In genomic region chr2:86649119-86649947, GRCh38 we compare ENCODE assay signal across 1 cellular context.
TF ChIP-seq lines count a peak whose summit lies in the region.

No MANE protein-coding gene starts in this region.

TF ChIP-seq in HepG2, 621 proteins besides CTCF, POLR2A, EP300 and RAD21 (continued from another document and continues in another):
- TF ChIP-seq, protein P1, sequence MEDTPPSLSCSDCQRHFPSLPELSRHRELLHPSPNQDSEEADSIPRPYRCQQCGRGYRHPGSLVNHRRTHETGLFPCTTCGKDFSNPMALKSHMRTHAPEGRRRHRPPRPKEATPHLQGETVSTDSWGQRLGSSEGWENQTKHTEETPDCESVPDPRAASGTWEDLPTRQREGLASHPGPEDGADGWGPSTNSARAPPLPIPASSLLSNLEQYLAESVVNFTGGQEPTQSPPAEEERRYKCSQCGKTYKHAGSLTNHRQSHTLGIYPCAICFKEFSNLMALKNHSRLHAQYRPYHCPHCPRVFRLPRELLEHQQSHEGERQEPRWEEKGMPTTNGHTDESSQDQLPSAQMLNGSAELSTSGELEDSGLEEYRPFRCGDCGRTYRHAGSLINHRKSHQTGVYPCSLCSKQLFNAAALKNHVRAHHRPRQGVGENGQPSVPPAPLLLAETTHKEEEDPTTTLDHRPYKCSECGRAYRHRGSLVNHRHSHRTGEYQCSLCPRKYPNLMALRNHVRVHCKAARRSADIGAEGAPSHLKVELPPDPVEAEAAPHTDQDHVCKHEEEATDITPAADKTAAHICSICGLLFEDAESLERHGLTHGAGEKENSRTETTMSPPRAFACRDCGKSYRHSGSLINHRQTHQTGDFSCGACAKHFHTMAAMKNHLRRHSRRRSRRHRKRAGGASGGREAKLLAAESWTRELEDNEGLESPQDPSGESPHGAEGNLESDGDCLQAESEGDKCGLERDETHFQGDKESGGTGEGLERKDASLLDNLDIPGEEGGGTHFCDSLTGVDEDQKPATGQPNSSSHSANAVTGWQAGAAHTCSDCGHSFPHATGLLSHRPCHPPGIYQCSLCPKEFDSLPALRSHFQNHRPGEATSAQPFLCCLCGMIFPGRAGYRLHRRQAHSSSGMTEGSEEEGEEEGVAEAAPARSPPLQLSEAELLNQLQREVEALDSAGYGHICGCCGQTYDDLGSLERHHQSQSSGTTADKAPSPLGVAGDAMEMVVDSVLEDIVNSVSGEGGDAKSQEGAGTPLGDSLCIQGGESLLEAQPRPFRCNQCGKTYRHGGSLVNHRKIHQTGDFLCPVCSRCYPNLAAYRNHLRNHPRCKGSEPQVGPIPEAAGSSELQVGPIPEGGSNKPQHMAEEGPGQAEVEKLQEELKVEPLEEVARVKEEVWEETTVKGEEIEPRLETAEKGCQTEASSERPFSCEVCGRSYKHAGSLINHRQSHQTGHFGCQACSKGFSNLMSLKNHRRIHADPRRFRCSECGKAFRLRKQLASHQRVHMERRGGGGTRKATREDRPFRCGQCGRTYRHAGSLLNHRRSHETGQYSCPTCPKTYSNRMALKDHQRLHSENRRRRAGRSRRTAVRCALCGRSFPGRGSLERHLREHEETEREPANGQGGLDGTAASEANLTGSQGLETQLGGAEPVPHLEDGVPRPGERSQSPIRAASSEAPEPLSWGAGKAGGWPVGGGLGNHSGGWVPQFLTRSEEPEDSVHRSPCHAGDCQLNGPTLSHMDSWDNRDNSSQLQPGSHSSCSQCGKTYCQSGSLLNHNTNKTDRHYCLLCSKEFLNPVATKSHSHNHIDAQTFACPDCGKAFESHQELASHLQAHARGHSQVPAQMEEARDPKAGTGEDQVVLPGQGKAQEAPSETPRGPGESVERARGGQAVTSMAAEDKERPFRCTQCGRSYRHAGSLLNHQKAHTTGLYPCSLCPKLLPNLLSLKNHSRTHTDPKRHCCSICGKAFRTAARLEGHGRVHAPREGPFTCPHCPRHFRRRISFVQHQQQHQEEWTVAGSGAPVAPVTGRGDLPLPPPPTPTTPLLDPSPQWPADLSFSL (CRISPR knock-in tag; IDR thresholded peaks at IDR 0.05) = no peak
- TF ChIP-seq ZMYM4 (CRISPR knock-in tag; IDR thresholded peaks at IDR 0.05) (peak; percentile 76), ZNF768 (CRISPR knock-in tag; IDR thresholded peaks at IDR 0.05) (no peak), SYNCRIP (IDR thresholded peaks at IDR 0.05; ENCODE audit: insufficient read depth, low read depth, low read length) (no peak), HIVEP1 (CRISPR knock-in tag; IDR thresholded peaks at IDR 0.05) (no peak), ZBTB42 (CRISPR knock-in tag; IDR thresholded peaks at IDR 0.05) (no peak), ZNF326 (CRISPR knock-in tag; IDR thresholded peaks at IDR 0.05; ENCODE audit: borderline replicate concordance) (no peak), ZNF839 (CRISPR knock-in tag; IDR thresholded peaks at IDR 0.05; ENCODE audit: borderline replicate concordance) (no peak), GATAD2A (CRISPR knock-in tag; IDR thresholded peaks at IDR 0.05) (peak; percentile 50; the same call in 1 of the 2 replicates), MED1 (CRISPR knock-in tag; IDR thresholded peaks at IDR 0.05) (peak; percentile 75; the same call in 1 of the 2 replicates), RFXAP (CRISPR knock-in tag; IDR thresholded peaks at IDR 0.05; ENCODE audit: borderline replicate concordance) (no peak), ZNF605 (CRISPR knock-in tag; IDR thresholded peaks at IDR 0.05) (no peak), MEIS2 (CRISPR knock-in tag; IDR thresholded peaks at IDR 0.05) (no peak), ZBTB38 (CRISPR knock-in tag; IDR thresholded peaks at IDR 0.05) (no peak), THAP9 (CRISPR knock-in tag; IDR thresholded peaks at IDR 0.05; ENCODE audit: borderline replicate concordance) (no peak), MLXIP (CRISPR knock-in tag; IDR thresholded peaks at IDR 0.05; ENCODE audit: borderline replicate concordance) (no peak), ELF3 (CRISPR knock-in tag; IDR thresholded peaks at IDR 0.05) (0 out of 2 replicates have a peak, but pooled peaks have one; percentile 34), CHD4 (IDR thresholded peaks at IDR 0.05; ENCODE audit: borderline replicate concordance, low read length) (peak; percentile 96; the same call in 1 of the 2 replicates), YEATS4 (CRISPR knock-in tag; IDR thresholded peaks at IDR 0.05; ENCODE audit: borderline replicate concordance) (no peak), KDM4B (CRISPR knock-in tag; IDR thresholded peaks at IDR 0.05) (no peak), RBAK (CRISPR knock-in tag; IDR thresholded peaks at IDR 0.05) (no peak), GZF1 (CRISPR knock-in tag; IDR thresholded peaks at IDR 0.05) (no peak), ZNF354B (CRISPR knock-in tag; IDR thresholded peaks at IDR 0.05) (no peak), ZFP90 (CRISPR knock-in tag; IDR thresholded peaks at IDR 0.05; ENCODE audit: borderline replicate concordance) (peak; percentile 43; the same call in 1 of the 2 replicates), HHEX (CRISPR knock-in tag; IDR thresholded peaks at IDR 0.05) (no peak), ZNF792 (CRISPR knock-in tag; IDR thresholded peaks at IDR 0.05) (no peak), ZNF431 (CRISPR knock-in tag; IDR thresholded peaks at IDR 0.05; ENCODE audit: borderline replicate concordance, low read depth) (no peak), ZFP36L1 (CRISPR knock-in tag; IDR thresholded peaks at IDR 0.05) (no peak), SCMH1 (CRISPR knock-in tag; IDR thresholded peaks at IDR 0.05; ENCODE audit: borderline replicate concordance) (no peak), CAMTA2 (CRISPR knock-in tag; IDR thresholded peaks at IDR 0.05; ENCODE audit: borderline replicate concordance) (no peak), ARID3A (IDR thresholded peaks at IDR 0.05; ENCODE audit: low read depth, low read length) (peak; percentile 88; the same call in 1 of the 2 replicates), ZNF883 (CRISPR knock-in tag; IDR thresholded peaks at IDR 0.05; ENCODE audit: not compliant biosample characterization) (no peak), TAF1 (CRISPR knock-in tag; IDR thresholded peaks at IDR 0.05) (no peak), ZFP62 (CRISPR knock-in tag; IDR thresholded peaks at IDR 0.05) (no peak), ZNF451 (CRISPR knock-in tag; IDR thresholded peaks at IDR 0.05) (no peak), KDM3A (CRISPR knock-in tag; IDR thresholded peaks at IDR 0.05; ENCODE audit: low read depth) (no peak), PRMT3 (CRISPR knock-in tag; IDR thresholded peaks at IDR 0.05; ENCODE audit: borderline replicate concordance, low read depth) (no peak), FOXO1 (CRISPR knock-in tag; IDR thresholded peaks at IDR 0.05) (peak; percentile 26; the same call in 1 of the 2 replicates), CSRNP1 (CRISPR knock-in tag; IDR thresholded peaks at IDR 0.05) (no peak), ZNF780A (CRISPR knock-in tag; IDR thresholded peaks at IDR 0.05) (no peak), CBX5 (CRISPR knock-in tag; IDR thresholded peaks at IDR 0.05; ENCODE audit: borderline replicate concordance) (no peak), RNF2 (conservative IDR thresholded peaks at IDR 0.05; ENCODE audit: low read depth) (no peak), TRIM22 (IDR thresholded peaks at IDR 0.05) (no peak), FOXK1 (CRISPR knock-in tag; IDR thresholded peaks at IDR 0.05; ENCODE audit: borderline replicate concordance, low read depth) (no peak), SNRNP70 (IDR thresholded peaks at IDR 0.05; ENCODE audit: low read depth, low read length) (no peak), FLYWCH1 (CRISPR knock-in tag; IDR thresholded peaks at IDR 0.05) (no peak)
- TF ChIP-seq, protein P2, sequence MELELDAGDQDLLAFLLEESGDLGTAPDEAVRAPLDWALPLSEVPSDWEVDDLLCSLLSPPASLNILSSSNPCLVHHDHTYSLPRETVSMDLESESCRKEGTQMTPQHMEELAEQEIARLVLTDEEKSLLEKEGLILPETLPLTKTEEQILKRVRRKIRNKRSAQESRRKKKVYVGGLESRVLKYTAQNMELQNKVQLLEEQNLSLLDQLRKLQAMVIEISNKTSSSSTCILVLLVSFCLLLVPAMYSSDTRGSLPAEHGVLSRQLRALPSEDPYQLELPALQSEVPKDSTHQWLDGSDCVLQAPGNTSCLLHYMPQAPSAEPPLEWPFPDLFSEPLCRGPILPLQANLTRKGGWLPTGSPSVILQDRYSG (CRISPR knock-in tag; IDR thresholded peaks at IDR 0.05) = no peak
- TF ChIP-seq, protein P3, sequence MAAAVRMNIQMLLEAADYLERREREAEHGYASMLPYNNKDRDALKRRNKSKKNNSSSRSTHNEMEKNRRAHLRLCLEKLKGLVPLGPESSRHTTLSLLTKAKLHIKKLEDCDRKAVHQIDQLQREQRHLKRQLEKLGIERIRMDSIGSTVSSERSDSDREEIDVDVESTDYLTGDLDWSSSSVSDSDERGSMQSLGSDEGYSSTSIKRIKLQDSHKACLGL (CRISPR knock-in tag; IDR thresholded peaks at IDR 0.05) = no peak
